Comparison of ENCODE assay signal across 18 cellular contexts in the genomic region with DNA sequence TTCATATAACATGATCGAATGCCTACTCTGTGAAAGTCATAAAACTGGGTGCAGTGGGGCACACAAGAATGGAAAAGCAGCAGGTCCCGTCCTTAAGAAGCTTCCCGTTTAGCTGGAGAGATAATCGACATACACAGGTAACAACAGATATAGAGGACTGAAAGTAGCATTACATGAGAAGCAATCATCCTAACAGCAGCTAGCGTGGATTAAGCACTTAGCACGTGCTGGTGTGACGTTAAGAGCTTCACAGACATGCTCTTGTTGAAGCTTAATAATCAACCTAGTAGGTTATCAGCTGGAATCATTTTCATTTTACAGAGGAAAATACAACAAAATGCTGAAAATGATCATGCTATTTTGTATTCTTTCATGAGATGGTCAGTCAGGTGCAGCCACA.
DNase-seq lines count a peak whose midpoint lies in the region; ATAC-seq and TF ChIP-seq lines count a peak whose summit lies in the region.
"Had no signal": no experiment of that assay in that cellular context is flagged by ENCODE, and none has a peak within 500 bp of the region (broad histone marks: within the 10 kb centered on the region; RNA-seq: fewer than 3 reads in every experiment).

No MANE protein-coding gene starts in this region.

- no peaks in the 10 kb centered on the region for H3K79me2 ChIP-seq in neural progenitor cell (ENCODE audit: low read depth)

- H3K27ac ChIP-seq in endodermal cell (ENCODE audit: low read depth, low read length) (peak overlapping the region; percentile 90), neural progenitor cell (no peak overlapping the region), heart right ventricle (no peak overlapping the region)

- H3K4me3 ChIP-seq in endodermal cell (ENCODE audit: low read length), result no peak overlapping the region
- no peak overlapping the region for H3K4me3 ChIP-seq in neural progenitor cell
- no peak overlapping the region for H3K4me3 ChIP-seq in heart right ventricle
- H3K4me3 ChIP-seq: HAP-1 had no signal

- H3K4me1 Mint-ChIP-seq in endodermal cell (peaks cover 18% of the 10 kb centered on the region), nephron (peaks cover 5% of the 10 kb centered on the region), neural progenitor cell (peaks cover 16% of the 10 kb centered on the region)
- H3K4me1 Mint-ChIP-seq: CD4-positive, alpha-beta memory T cell had no signal

- peak overlapping the region; percentile 61 for H3K4me2 ChIP-seq in neural progenitor cell

- H3K27ac Mint-ChIP-seq in endodermal cell, result peak overlapping the region; percentile 72
- peak overlapping the region; percentile 10 to 68 (median 56) for H3K27ac Mint-ChIP-seq in nephron
- peak overlapping the region; percentile 16 for H3K27ac Mint-ChIP-seq in neural progenitor cell
- H3K27ac Mint-ChIP-seq: CD4-positive, alpha-beta memory T cell; HFFc6 had no signal

- TF ChIP-seq CTCF in endodermal cell (conservative IDR thresholded peaks at IDR 0.05) (no peak), nephron (IDR thresholded peaks at IDR 0.05; ENCODE audit: unreplicated experiment in 3 of 3) (no peak), neural progenitor cell (IDR thresholded peaks at IDR 0.05) (no peak), heart right ventricle (IDR thresholded peaks at IDR 0.05) (no peak)

- no peaks in the 10 kb centered on the region for H3K27me3 ChIP-seq in endodermal cell (ENCODE audit: control insufficient read depth, insufficient read depth, low read length, poor library complexity, severe bottlenecking)
- no peaks in the 10 kb centered on the region for H3K27me3 ChIP-seq in neural progenitor cell
- H3K27me3 ChIP-seq in heart right ventricle, result peaks cover 0 to 10% (median 0%) of the 10 kb centered on the region in 7 donors

- H3K36me3 ChIP-seq in endodermal cell (ENCODE audit: control insufficient read depth, insufficient read depth, low read length) (no peaks in the 10 kb centered on the region), neural progenitor cell (no peaks in the 10 kb centered on the region), heart right ventricle (no peaks in the 10 kb centered on the region)
- H3K36me3 ChIP-seq: HAP-1 had no signal

- no peaks in the 10 kb centered on the region for H4K20me1 ChIP-seq in neural progenitor cell (ENCODE audit: low read depth)

- DNase-seq in NCI-H82 (lab: John Stamatoyannopoulos, UW), result peak; percentile 53
- DNase-seq in endodermal cell, result no peak
- no peak for DNase-seq in neural progenitor cell (ENCODE audit: low spot score)
- DNase-seq in activated CD4-positive, alpha-beta T cell treated with anti-CD3 and anti-CD28 coated beads, Interleukin-2, amount 50 U/mL, for 1 hour, result no peak
- no peak for DNase-seq in heart right ventricle
- no peak for DNase-seq in OCI-M1 (lab: John Stamatoyannopoulos, UW)
- DNase-seq: C1 segment of cervical spinal cord; Calu3; CD4-positive, alpha-beta memory T cell; COR-L47; DMS53; DMS79 treated with DMSO at 0.1 percent for 48 hours; GF-D8; GOT3; HFFc6 had no signal

- H3K36me3 Mint-ChIP-seq in endodermal cell (ENCODE audit: low read depth) (peaks cover 2% of the 10 kb centered on the region), nephron (ENCODE audit: low read depth) (no peaks in the 10 kb centered on the region), neural progenitor cell (no peaks in the 10 kb centered on the region)
- H3K36me3 Mint-ChIP-seq: CD4-positive, alpha-beta memory T cell had no signal

- intact Hi-C loops in heart right ventricle (cut with DNase I), result no loop called here

- 88 to 95% methylated on average over 2 to 7 of the region's 7 CpGs for WGBS in endodermal cell (ENCODE audit: insufficient coverage in 1 of 2, insufficient read length in 1 of 2), 2 experiments
- 61 to 66% methylated on average over 7 of the region's 7 CpGs for WGBS in heart right ventricle, 2 donors

- ATAC-seq in heart right ventricle, result no peak
- ATAC-seq in HG02938 (IDR thresholded peaks at IDR 0.05; ENCODE audit: unreplicated experiment), result no peak

- H2AFZ ChIP-seq in neural progenitor cell (replicated peaks), result no peak overlapping the region

- H3K9me3 ChIP-seq in endodermal cell (ENCODE audit: control insufficient read depth, low read length) (peaks cover 39% of the 10 kb centered on the region), neural progenitor cell (ENCODE audit: low read depth) (no peaks in the 10 kb centered on the region), heart right ventricle (peaks cover 0 to 13% (median 0%) of the 10 kb centered on the region in 11 donors)
- H3K9me3 ChIP-seq: HAP-1 had no signal

- H3K27me3 Mint-ChIP-seq in endodermal cell (ENCODE audit: insufficient read depth) (no peaks in the 10 kb centered on the region), nephron (ENCODE audit: low read depth) (no peaks in the 10 kb centered on the region), neural progenitor cell (ENCODE audit: insufficient read depth, low read depth) (no peaks in the 10 kb centered on the region)

- no peak overlapping the region for H3K9ac ChIP-seq in endodermal cell (ENCODE audit: extremely low read depth, low read length, poor library complexity, severe bottlenecking)
- no peak overlapping the region for H3K9ac ChIP-seq in neural progenitor cell

- no peak overlapping the region for H3K4me3 Mint-ChIP-seq in endodermal cell
- no peak overlapping the region for H3K4me3 Mint-ChIP-seq in nephron
- H3K4me3 Mint-ChIP-seq in neural progenitor cell, result no peak overlapping the region
- H3K4me3 Mint-ChIP-seq: CD4-positive, alpha-beta memory T cell; HFFc6 had no signal

- H3K9me3 Mint-ChIP-seq in endodermal cell (peaks cover 30% of the 10 kb centered on the region), nephron (peaks cover 8% of the 10 kb centered on the region), neural progenitor cell (peaks cover 2% of the 10 kb centered on the region)

- H3K4me1 ChIP-seq in endodermal cell (ENCODE audit: control insufficient read depth, insufficient read depth, low read length) (peaks cover 10% of the 10 kb centered on the region), neural progenitor cell (peaks cover 14% of the 10 kb centered on the region), heart right ventricle (no peaks in the 10 kb centered on the region)
- H3K4me1 ChIP-seq: HAP-1 had no signal

- H3F3A ChIP-seq in neural progenitor cell (ENCODE audit: low read depth), result peaks cover 12% of the 10 kb centered on the region

Comparison
In these comparisons a context has a peak if more than half of its experiments do, and no peak if none do; other contexts are left out.
1. H3K27ac Mint-ChIP-seq: peak in every context shown above with its lines; median percentile 72 in endodermal cell; 56 in nephron; 16 in neural progenitor cell.